8 cellular contexts compared by ENCODE assay signal in genomic region chr1:109620396-109620817, GRCh38. TPM values are rescaled to one million over a fixed set of nuclear protein-coding genes. Genes with fewer than 3 reads are reported as not detected.
DNase-seq lines count a peak whose midpoint lies in the region; ATAC-seq and TF ChIP-seq lines count a peak whose summit lies in the region.

No MANE protein-coding gene starts in this region.

- TF ChIP-seq CTCF in body of pancreas (IDR thresholded peaks at IDR 0.05), result no peak

- no peaks in the 10 kb centered on the region for H3K9me2 ChIP-seq in Karpas-422 (replicated peaks; ENCODE audit: insufficient read depth, low read length)

- intact Hi-C loops in body of pancreas (cut with DNase I), result no loop called here

- H3K9me3 ChIP-seq in Karpas-422 (ENCODE audit: low read length), result no peaks in the 10 kb centered on the region
- no peaks in the 10 kb centered on the region for H3K9me3 ChIP-seq in body of pancreas

- H3K27me3 ChIP-seq in Karpas-422 (ENCODE audit: low read length), result no peaks in the 10 kb centered on the region
- H3K27me3 ChIP-seq in body of pancreas, result no peaks in the 10 kb centered on the region

- peak overlapping the region; percentile 76 for H3K27ac ChIP-seq in Karpas-422 (ENCODE audit: low read length)
- H3K27ac ChIP-seq in body of pancreas, result peak overlapping the region; percentile 46 to 85 (median 82)
- peak overlapping the region; percentile 15 to 96 (median 87) for H3K27ac ChIP-seq in skin epidermis

- H2AFZ ChIP-seq in Karpas-422 (ENCODE audit: low read length), result no peak overlapping the region

- WGBS in body of pancreas, 2 donors, result 0 to 1% methylated on average over 10 of the region's 10 CpGs

- peak overlapping the region; percentile 92 for H3K9ac ChIP-seq in Karpas-422 (ENCODE audit: low read length)

- peaks cover 82% of the 10 kb centered on the region for H3K4me1 ChIP-seq in Karpas-422 (ENCODE audit: low read length)
- peaks cover 46% of the 10 kb centered on the region for H3K4me1 ChIP-seq in body of pancreas

- peak; percentile 36 for ATAC-seq in body of pancreas
- ATAC-seq in HG02763 (IDR thresholded peaks at IDR 0.05; ENCODE audit: unreplicated experiment), result no peak

- DNase-seq in T-helper 1 cell (no peak), Karpas-422 (no peak), body of pancreas (peak in 2 of 4 donors; percentile 45 to 49), iPS-NIHi11 (ENCODE audit: low spot score) (peak; percentile 60), NCI-H2029 treated with DMSO at 0.1 percent for 48 hours (lab: John Stamatoyannopoulos, UW) (no peak)

- H4K20me1 ChIP-seq in Karpas-422 (ENCODE audit: insufficient read depth, low read depth, low read length), result peaks cover 19% of the 10 kb centered on the region; the same call in 1 of the 2 replicates

- H3K79me2 ChIP-seq in Karpas-422 (ENCODE audit: low read length), result peaks cover 57% of the 10 kb centered on the region

- no peaks in the 10 kb centered on the region for H3K27me3 Mint-ChIP-seq in T-helper 1 cell treated with Interleukin-12 subunit alpha and Interleukin-12 subunit beta and Interleukin-4 antibody, amounts not matched to agents 30 μg/mL and 1 μg/mL, for 36 hours (ENCODE audit: low read depth)

- peak overlapping the region; percentile 97 for H3K4me2 ChIP-seq in Karpas-422 (ENCODE audit: low read depth, low read length, poor library complexity, severe bottlenecking)

- peaks cover 65% of the 10 kb centered on the region for H3K4me1 Mint-ChIP-seq in T-helper 1 cell treated with Interleukin-12 subunit alpha and Interleukin-12 subunit beta and Interleukin-4 antibody, amounts not matched to agents 30 μg/mL and 1 μg/mL, for 36 hours (ENCODE audit: low read depth)

- H3K36me3 ChIP-seq in Karpas-422 (ENCODE audit: insufficient read depth, low read length), result no peaks in the 10 kb centered on the region
- no peaks in the 10 kb centered on the region for H3K36me3 ChIP-seq in body of pancreas (replicated peaks in 1 of 2; ENCODE audit: insufficient read depth in 1 of 2, low read depth in 2 of 2)

- H3K9me3 Mint-ChIP-seq in T-helper 1 cell treated with Interleukin-12 subunit alpha and Interleukin-12 subunit beta and Interleukin-4 antibody, amounts not matched to agents 30 μg/mL and 1 μg/mL, for 36 hours, result no peaks in the 10 kb centered on the region

- TF ChIP-seq POLR2A in body of pancreas (IDR thresholded peaks at IDR 0.05), result peak in 1 of 3 donors; percentile 27

- H3K36me3 Mint-ChIP-seq in T-helper 1 cell treated with Interleukin-12 subunit alpha and Interleukin-12 subunit beta and Interleukin-4 antibody, amounts not matched to agents 30 μg/mL and 1 μg/mL, for 36 hours (ENCODE audit: low read depth), result peaks cover 5% of the 10 kb centered on the region

- peak overlapping the region; percentile 92 for H3K4me3 ChIP-seq in Karpas-422 (ENCODE audit: low read length)
- H3K4me3 ChIP-seq in body of pancreas, result peak overlapping the region; percentile 35 to 71
- peak overlapping the region; percentile 49 to 82 (median 59) for H3K4me3 ChIP-seq in skin epidermis

- H3K27ac Mint-ChIP-seq in T-helper 1 cell treated with Interleukin-12 subunit alpha and Interleukin-12 subunit beta and Interleukin-4 antibody, amounts not matched to agents 30 μg/mL and 1 μg/mL, for 36 hours, result peak overlapping the region; percentile 94

- H3K4me3 Mint-ChIP-seq in T-helper 1 cell treated with Interleukin-12 subunit alpha and Interleukin-12 subunit beta and Interleukin-4 antibody, amounts not matched to agents 30 μg/mL and 1 μg/mL, for 36 hours, result peak overlapping the region; percentile 96

RNA-seq across cellular contexts. Expression of gene AMPD2, which starts 0.8 kb away (rescaled TPM):
- total RNA-seq in Karpas-422 (2014; rRNA removed; shearing (Covaris generic); ENCODE audit: low replicate concordance), result 72.3 and 131 TPM in 2 replicates
- 100 to 1,000 TPM in 1 of 2 donors, 10 to 100 TPM in 1; 22.1 to 111 TPM for total RNA-seq in body of pancreas

RNA-seq across cellular contexts. Expression of gene GNAT2, which starts 1.0 kb away (rescaled TPM):
- not detected in 2 replicates for total RNA-seq in Karpas-422 (2014; rRNA removed; shearing (Covaris generic); ENCODE audit: low replicate concordance)
- not detected for total RNA-seq in body of pancreas

RNA-seq across cellular contexts. Expression of gene GSTM4, which starts 35.5 kb away (rescaled TPM):
- 7.7 and 10.0 TPM in 2 replicates for total RNA-seq in Karpas-422 (2014; rRNA removed; shearing (Covaris generic); ENCODE audit: low replicate concordance)
- total RNA-seq in body of pancreas, result 10 to 100 TPM; 24.1 to 37.2 TPM

RNA-seq across cellular contexts. Expression of gene GSTM2, which starts 47.5 kb away (rescaled TPM):
- 6.2 and 7.3 TPM in 2 replicates for total RNA-seq in Karpas-422 (2014; rRNA removed; shearing (Covaris generic); ENCODE audit: low replicate concordance)
- 10 to 100 TPM; 51.1 to 60.6 TPM for total RNA-seq in body of pancreas
